ENCODE assay signal across 8 cellular contexts in the genomic region with DNA sequence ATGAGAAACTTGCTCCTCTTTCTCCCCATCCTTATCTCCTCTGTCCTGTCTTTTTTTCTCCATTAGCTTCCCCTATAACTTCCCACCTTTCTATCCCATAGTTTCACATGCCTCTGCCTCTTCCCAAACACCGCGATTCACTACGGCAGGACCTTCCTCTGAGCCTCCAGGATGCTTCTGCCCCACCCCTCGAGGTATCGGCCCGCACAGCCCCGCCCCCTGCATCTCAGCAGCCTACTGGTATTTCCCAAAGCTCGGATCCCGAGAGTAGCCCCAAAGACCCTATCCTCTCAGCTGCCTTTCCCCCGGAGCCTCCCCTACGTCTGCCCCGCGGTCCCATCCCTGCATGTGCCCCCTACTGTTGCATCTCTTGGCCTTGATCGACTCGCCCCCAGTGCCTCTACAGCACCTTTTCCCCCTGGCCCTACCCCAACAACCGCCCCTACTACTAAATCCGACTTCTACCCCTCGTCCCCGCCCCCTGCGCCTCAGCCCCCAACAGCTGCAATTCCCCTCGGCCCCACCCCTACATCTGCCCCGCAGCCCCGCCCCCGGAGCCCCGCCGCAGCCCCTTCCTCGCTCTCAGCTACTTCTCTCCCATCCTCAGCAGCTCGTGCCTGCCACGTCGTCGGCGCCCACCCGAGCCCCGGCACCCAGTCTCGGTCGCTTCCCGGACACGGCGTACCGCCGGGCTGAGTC. TPM values are rescaled to one million over a fixed set of nuclear protein-coding genes. Genes with fewer than 3 reads are reported as not detected.
DNase-seq lines count a peak whose midpoint lies in the region; ATAC-seq, FAIRE-seq and TF ChIP-seq lines count a peak whose summit lies in the region.

No MANE protein-coding gene starts in this region.

- H4K91ac ChIP-seq in neuronal stem cell (ENCODE audit: low read depth, low read length, poor library complexity): no peak overlapping the region

- H3K79me1 ChIP-seq in neuronal stem cell (ENCODE audit: low read depth, low read length): peaks cover 4% of the 10 kb centered on the region

- H2BK120ac ChIP-seq in neuronal stem cell (ENCODE audit: low read depth, low read length): no peak overlapping the region

- H3K9me3 Mint-ChIP-seq in activated T-helper 1 cell treated with anti-CD3 and anti-CD28 coated beads, Interleukin-12 subunit alpha, Interleukin-12 subunit beta, Interleukin-2, Interleukin-4 antibody, amounts not matched to agents 30 ng/mL and 10 ng/mL and 1 ng/mL, durations not matched to agents 14 hours and 24 hours and 36 hours: no peaks in the 10 kb centered on the region

- peak overlapping the region; percentile 93 for H3K27ac Mint-ChIP-seq in activated T-helper 1 cell treated with anti-CD3 and anti-CD28 coated beads, Interleukin-12 subunit alpha, Interleukin-12 subunit beta, Interleukin-2, Interleukin-4 antibody, amounts not matched to agents 30 ng/mL and 10 ng/mL and 1 ng/mL, durations not matched to agents 14 hours and 24 hours and 36 hours

- peak overlapping the region; percentile 89 for H2AFZ ChIP-seq in neuronal stem cell (ENCODE audit: low read length)

- peak overlapping the region; percentile 86 for H2BK12ac ChIP-seq in neuronal stem cell (ENCODE audit: low read length)

- H4K8ac ChIP-seq in neuronal stem cell (ENCODE audit: low read depth, low read length): no peak overlapping the region

- H3K23ac ChIP-seq in neuronal stem cell (ENCODE audit: low read depth, low read length, poor library complexity): peak overlapping the region; percentile 76

- WGBS in neuronal stem cell (ENCODE audit: extremely low coverage in 2 of 2, insufficient read length in 2 of 2, insufficient replicate concordance in 1 of 2), 2 donors: no CpG with 5 or more reads among the region's 41 CpGs
- WGBS in upper lobe of left lung, 2 donors: 1 to 2% methylated on average over 22 to 28 of the region's 41 CpGs

- peaks cover 0 to 2% of the 10 kb centered on the region in 2 donors for H3K9me3 ChIP-seq in neuronal stem cell (replicated peaks in 1 of 2; ENCODE audit: control insufficient read depth in 2 of 2, insufficient read depth in 1 of 2, low read depth in 1 of 2, low read length in 2 of 2)
- no peaks in the 10 kb centered on the region for H3K9me3 ChIP-seq in upper lobe of left lung

- H3K36me3 Mint-ChIP-seq in activated T-helper 1 cell treated with anti-CD3 and anti-CD28 coated beads, Interleukin-12 subunit alpha, Interleukin-12 subunit beta, Interleukin-2, Interleukin-4 antibody, amounts not matched to agents 30 ng/mL and 10 ng/mL and 1 ng/mL, durations not matched to agents 14 hours and 24 hours and 36 hours (ENCODE audit: low read depth): peaks cover 19% of the 10 kb centered on the region

- peaks cover 0 to 4% (median 0%) of the 10 kb centered on the region in 3 experiments for H3K27me3 ChIP-seq in neuronal stem cell (ENCODE audit: control insufficient read depth in 3 of 3, insufficient read depth in 3 of 3, low read depth in 1 of 3, low read length in 3 of 3)
- no peaks in the 10 kb centered on the region for H3K27me3 ChIP-seq in upper lobe of left lung

- H3K4me3 Mint-ChIP-seq in activated T-helper 1 cell treated with anti-CD3 and anti-CD28 coated beads, Interleukin-12 subunit alpha, Interleukin-12 subunit beta, Interleukin-2, Interleukin-4 antibody, amounts not matched to agents 30 ng/mL and 10 ng/mL and 1 ng/mL, durations not matched to agents 14 hours and 24 hours and 36 hours: peak overlapping the region; percentile 94

- H3K4me2 ChIP-seq in neuronal stem cell (ENCODE audit: insufficient read depth, low read length, poor library complexity, severe bottlenecking): peak overlapping the region; percentile 67

- H2BK5ac ChIP-seq in neuronal stem cell (ENCODE audit: low read length): peak overlapping the region; percentile 96

- TF ChIP-seq EP300 in upper lobe of left lung (IDR thresholded peaks at IDR 0.05): no peak

- intact Hi-C loops in activated T-helper 1 cell treated with anti-CD3 and anti-CD28 coated beads, Interleukin-12 subunit alpha, Interleukin-12 subunit beta, Interleukin-2, Interleukin-4 antibody, amounts not matched to agents 30 ng/mL and 10 ng/mL and 1 ng/mL, durations not matched to agents 14 hours and 24 hours and 36 hours (cut with micrococcal nuclease): loop anchor here (1.0 kb wide), 4 partner anchors 27 to 106 kb away; a partner anchor contains a TSS

- H2BK15ac ChIP-seq in neuronal stem cell (ENCODE audit: low read length): no peak overlapping the region

- DNase-seq in DMS53 (lab: John Stamatoyannopoulos, UW): peak; percentile 66
- DNase-seq in NCI-H82 treated with DMSO at 0.1 percent for 48 hours (lab: John Stamatoyannopoulos, UW; ENCODE audit: unreplicated experiment): peak; percentile 87
- peak; percentile 24 for DNase-seq in activated T-helper 1 cell treated with anti-CD3 and anti-CD28 coated beads, Interleukin-12 subunit alpha, Interleukin-12 subunit beta, Interleukin-2, Interleukin-4 antibody, amounts not matched to agents 30 ng/mL and 10 ng/mL and 1 ng/mL, durations not matched to agents 14 hours and 24 hours and 36 hours (ENCODE audit: low spot score)
- DNase-seq in fibroblast of the aortic adventitia (ENCODE audit: low read depth): peak; percentile 34
- DNase-seq in neuronal stem cell (ENCODE audit: low spot score): peak; percentile 49
- peak; percentile 55 to 88 for DNase-seq in upper lobe of left lung
- DNase-seq in HTR-8/SVneo (ENCODE audit: insufficient read length, low spot score): no peak

- no peak overlapping the region for H3K14ac ChIP-seq in neuronal stem cell (ENCODE audit: low read length)

- H3K4me1 Mint-ChIP-seq in activated T-helper 1 cell treated with anti-CD3 and anti-CD28 coated beads, Interleukin-12 subunit alpha, Interleukin-12 subunit beta, Interleukin-2, Interleukin-4 antibody, amounts not matched to agents 30 ng/mL and 10 ng/mL and 1 ng/mL, durations not matched to agents 14 hours and 24 hours and 36 hours (ENCODE audit: low read depth): peaks cover 20% of the 10 kb centered on the region

- H3K4ac ChIP-seq in neuronal stem cell (ENCODE audit: low read length): no peak overlapping the region

- H3K4me1 ChIP-seq in neuronal stem cell (ENCODE audit: control insufficient read depth in 2 of 2, insufficient read depth in 1 of 2, low read depth in 1 of 2, low read length in 2 of 2) (peaks cover 3 to 6% of the 10 kb centered on the region in 2 donors), upper lobe of left lung (peaks cover 12 to 17% (median 15%) of the 10 kb centered on the region in 4 donors)

- TF ChIP-seq CTCF in fibroblast of the aortic adventitia (IDR thresholded peaks at IDR 0.05; ENCODE audit: insufficient read depth, low read length) (peak; percentile 6), upper lobe of left lung (IDR thresholded peaks at IDR 0.05) (no peak)

- H3K4me3 ChIP-seq in fibroblast of the aortic adventitia (ENCODE audit: low read depth, low read length) (peak overlapping the region; percentile 91), neuronal stem cell (ENCODE audit: low read length in 2 of 2) (peak overlapping the region; percentile 79 to 92), upper lobe of left lung (peak overlapping the region; percentile 71 to 93 (median 89))

- peak overlapping the region; percentile 99 for H3K18ac ChIP-seq in neuronal stem cell (ENCODE audit: low read length)

- peak overlapping the region; percentile 95 for H3K9ac ChIP-seq in neuronal stem cell (ENCODE audit: low read depth, low read length, poor library complexity)

- FAIRE-seq in HTR-8/SVneo (lab: Jason Lieb, UNC): no peak

- ATAC-seq in HG02571 (IDR thresholded peaks at IDR 0.05; ENCODE audit: unreplicated experiment) (peak; percentile 14), upper lobe of left lung (ENCODE audit: low FRiP score in 2 of 2) (peak; percentile 19 to 49)

- no peak for TF ChIP-seq POLR2A in upper lobe of left lung (IDR thresholded peaks at IDR 0.05)

- no peak overlapping the region for H2AK5ac ChIP-seq in neuronal stem cell (ENCODE audit: low read depth, low read length)

- H3K36me3 ChIP-seq in neuronal stem cell (replicated peaks in 1 of 2; ENCODE audit: control insufficient read depth in 2 of 2, insufficient read depth in 2 of 2, low read length in 2 of 2): peaks cover 28 to 39% of the 10 kb centered on the region in 2 donors
- H3K36me3 ChIP-seq in upper lobe of left lung: peaks cover 9 to 37% (median 36%) of the 10 kb centered on the region in 4 donors

- peak overlapping the region; percentile 91 for H3K27ac ChIP-seq in neuronal stem cell (replicated peaks; ENCODE audit: low read length)
- peak overlapping the region; percentile 85 to 96 (median 94) for H3K27ac ChIP-seq in upper lobe of left lung

- H3K27me3 Mint-ChIP-seq in activated T-helper 1 cell treated with anti-CD3 and anti-CD28 coated beads, Interleukin-12 subunit alpha, Interleukin-12 subunit beta, Interleukin-2, Interleukin-4 antibody, amounts not matched to agents 30 ng/mL and 10 ng/mL and 1 ng/mL, durations not matched to agents 14 hours and 24 hours and 36 hours (ENCODE audit: insufficient read depth): peaks cover 4% of the 10 kb centered on the region

RNA-seq across cellular contexts. Expression of a gene that starts 0.5 kb away (rescaled TPM):
- 16.9 and 17.0 TPM in 2 replicates for total RNA-seq in activated T-helper 1 cell treated with anti-CD3 and anti-CD28 coated beads, Interleukin-12 subunit alpha, Interleukin-12 subunit beta, Interleukin-2, Interleukin-4 antibody, amounts not matched to agents 30 ng/mL and 10 ng/mL and 1 ng/mL, durations not matched to agents 14 hours and 24 hours and 36 hours
- total RNA-seq in fibroblast of the aortic adventitia (ENCODE audit: low replicate concordance) (6.4 and 24.6 TPM in 2 replicates), upper lobe of left lung (10 to 100 TPM; 23.0 to 71.2 (median 29.5) TPM)
- polyA plus RNA-seq in neuronal stem cell (2013, experiment 1 of 2): 56.5 TPM
- polyA plus RNA-seq in neuronal stem cell (2013, experiment 2 of 2): 54.9 TPM

RNA-seq across cellular contexts. Expression of a gene that starts 13.0 kb away (rescaled TPM):
- 3.0 TPM in 2 replicates for total RNA-seq in activated T-helper 1 cell treated with anti-CD3 and anti-CD28 coated beads, Interleukin-12 subunit alpha, Interleukin-12 subunit beta, Interleukin-2, Interleukin-4 antibody, amounts not matched to agents 30 ng/mL and 10 ng/mL and 1 ng/mL, durations not matched to agents 14 hours and 24 hours and 36 hours
- 5.2 and 8.3 TPM in 2 replicates for total RNA-seq in fibroblast of the aortic adventitia (ENCODE audit: low replicate concordance)
- 3.9 TPM for polyA plus RNA-seq in neuronal stem cell (2013, experiment 1 of 2)
- 3.9 TPM for polyA plus RNA-seq in neuronal stem cell (2013, experiment 2 of 2)
- total RNA-seq in upper lobe of left lung: 10 to 100 TPM in 2 of 6 donors, 1 to 10 TPM in 4; 2.1 to 11.0 (median 4.8) TPM

RNA-seq across cellular contexts. Expression of a gene that starts 27.3 kb away (rescaled TPM):
- 0.37 and 0.52 TPM in 2 replicates for total RNA-seq in activated T-helper 1 cell treated with anti-CD3 and anti-CD28 coated beads, Interleukin-12 subunit alpha, Interleukin-12 subunit beta, Interleukin-2, Interleukin-4 antibody, amounts not matched to agents 30 ng/mL and 10 ng/mL and 1 ng/mL, durations not matched to agents 14 hours and 24 hours and 36 hours
- 3.2 and 3.9 TPM in 2 replicates for total RNA-seq in fibroblast of the aortic adventitia (ENCODE audit: low replicate concordance)
- polyA plus RNA-seq in neuronal stem cell (2013, experiment 1 of 2): 2.1 TPM
- polyA plus RNA-seq in neuronal stem cell (2013, experiment 2 of 2): 2.2 TPM
- 1 to 10 TPM in 4 of 6 donors, under 1 TPM in 1, not detected in 1; 0.76 to 2.5 (median 1.3) TPM for total RNA-seq in upper lobe of left lung

RNA-seq across cellular contexts. Expression of a gene that starts 34.4 kb away (rescaled TPM):
- 44.5 and 47.2 TPM in 2 replicates for total RNA-seq in activated T-helper 1 cell treated with anti-CD3 and anti-CD28 coated beads, Interleukin-12 subunit alpha, Interleukin-12 subunit beta, Interleukin-2, Interleukin-4 antibody, amounts not matched to agents 30 ng/mL and 10 ng/mL and 1 ng/mL, durations not matched to agents 14 hours and 24 hours and 36 hours
- 58.6 and 163 TPM in 2 replicates for total RNA-seq in fibroblast of the aortic adventitia (ENCODE audit: low replicate concordance)
- 12.8 TPM for polyA plus RNA-seq in neuronal stem cell (2013, experiment 1 of 2)
- 12.3 TPM for polyA plus RNA-seq in neuronal stem cell (2013, experiment 2 of 2)
- 10 to 100 TPM; 15.9 to 40.9 (median 26.7) TPM for total RNA-seq in upper lobe of left lung

RNA-seq across cellular contexts. Expression of a gene that starts 34.5 kb away (rescaled TPM):
- total RNA-seq in activated T-helper 1 cell treated with anti-CD3 and anti-CD28 coated beads, Interleukin-12 subunit alpha, Interleukin-12 subunit beta, Interleukin-2, Interleukin-4 antibody, amounts not matched to agents 30 ng/mL and 10 ng/mL and 1 ng/mL, durations not matched to agents 14 hours and 24 hours and 36 hours: 18.8 and 20.0 TPM in 2 replicates
- total RNA-seq in fibroblast of the aortic adventitia (ENCODE audit: low replicate concordance): 17.3 and 33.5 TPM in 2 replicates
- 7.6 TPM for polyA plus RNA-seq in neuronal stem cell (2013, experiment 1 of 2)
- polyA plus RNA-seq in neuronal stem cell (2013, experiment 2 of 2): 7.9 TPM
- 10 to 100 TPM; 10.7 to 32.0 (median 19.0) TPM for total RNA-seq in upper lobe of left lung
